In the genomic region with DNA sequence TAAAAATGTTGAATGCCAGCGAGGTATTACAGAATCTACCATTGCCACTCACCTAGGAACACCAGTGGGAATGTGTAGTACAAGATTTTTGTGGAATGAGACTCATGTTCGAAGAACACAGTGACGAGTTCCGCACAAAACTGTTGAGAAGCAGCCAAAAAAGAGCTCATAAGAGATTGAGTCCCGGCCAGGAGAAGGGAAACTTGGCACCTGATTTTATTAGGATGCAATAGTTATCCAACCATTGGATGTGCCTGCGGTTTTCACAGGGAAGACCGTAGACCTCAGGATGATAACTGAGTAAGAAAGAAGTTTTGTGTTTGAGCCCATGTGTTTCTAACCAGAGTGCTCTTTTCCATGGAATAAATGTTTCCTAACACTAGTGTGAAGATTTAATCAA, we compare ENCODE assay signal across 12 cellular contexts.
DNase-seq lines count a peak whose midpoint lies in the region; ATAC-seq, FAIRE-seq and TF ChIP-seq lines count a peak whose summit lies in the region.
"Had no signal": no experiment of that assay in that cellular context is flagged by ENCODE, and none has a peak within 500 bp of the region (broad histone marks: within the 10 kb centered on the region; RNA-seq: fewer than 3 reads in every experiment).

No MANE protein-coding gene starts in this region.

- TF ChIP-seq CTCF in RWPE2 (IDR thresholded peaks at IDR 0.05; ENCODE audit: poor library complexity, severe bottlenecking) (no peak), fibroblast of villous mesenchyme (IDR thresholded peaks at IDR 0.05; ENCODE audit: insufficient read depth, low read depth, low read length) (no peak), pancreas (IDR thresholded peaks at IDR 0.05) (no peak)

- H3K4me1 ChIP-seq in RWPE2 (ENCODE audit: insufficient read depth, poor library complexity, severe bottlenecking) (no peaks in the 10 kb centered on the region), pancreas (peaks cover 0 to 6% (median 0%) of the 10 kb centered on the region in 3 donors)
- H3K4me1 ChIP-seq: BE2C had no signal

- no peaks in the 10 kb centered on the region for H3K27me3 ChIP-seq in RWPE2 (ENCODE audit: insufficient read depth, poor library complexity, severe bottlenecking)
- H3K27me3 ChIP-seq in pancreas: no peaks in the 10 kb centered on the region
- H3K27me3 ChIP-seq: BE2C had no signal

- ATAC-seq in RWPE2 (ENCODE audit: low read depth) (0 out of 3 replicates have a peak, but pooled peaks have one; percentile 35), pancreas (peak in 3 of 4 donors; percentile 42 to 58 (median 44)), GM19397 (IDR thresholded peaks at IDR 0.05; ENCODE audit: unreplicated experiment) (no peak)

- peaks cover 3% of the 10 kb centered on the region for H3K9me3 ChIP-seq in RWPE2 (ENCODE audit: severe bottlenecking)
- no peaks in the 10 kb centered on the region for H3K9me3 ChIP-seq in pancreas
- H3K9me3 ChIP-seq: BE2C had no signal

- DNase-seq in AG20443 (ENCODE audit: low spot score) (peak; percentile 83), RWPE2 (ENCODE audit: low spot score) (no peak), fibroblast of villous mesenchyme (ENCODE audit: low read depth) (peak; percentile 89), pancreas (peak in 1 of 6 donors; percentile 32), NCI-H128 (lab: John Stamatoyannopoulos, UW; ENCODE audit: unreplicated experiment) (no peak), GM19238 (ENCODE audit: insufficient read length, low spot score) (no peak)
- DNase-seq in stimulated activated CD4-positive, alpha-beta T cell treated with anti-CD3 and anti-CD28 coated beads, Interleukin-4, amount 100 ng/mL, for 4 hours: no peak
- DNase-seq: BE2C; NCI-H1092 treated with DMSO at 0.1 percent for 48 hours; stimulated activated CD4-positive, alpha-beta T cell treated with anti-CD3 and anti-CD28 coated beads, Interleukin-2, amount 100 ng/mL, for 48 hours had no signal

- WGBS in pancreas, 2 donors: 59 to 65% methylated on average over 7 of the region's 7 CpGs

- no peaks in the 10 kb centered on the region for H3K36me3 ChIP-seq in RWPE2 (ENCODE audit: low read depth)
- no peaks in the 10 kb centered on the region for H3K36me3 ChIP-seq in pancreas
- H3K36me3 ChIP-seq: BE2C had no signal

- no peak overlapping the region for H3K4me3 ChIP-seq in RWPE2 (ENCODE audit: severe bottlenecking)
- H3K4me3 ChIP-seq in fibroblast of villous mesenchyme (ENCODE audit: low read depth, low read length): no peak overlapping the region
- no peak overlapping the region for H3K4me3 ChIP-seq in pancreas

- peak; percentile 86 for FAIRE-seq in pancreas (lab: Jason Lieb, UNC)
- FAIRE-seq: frontal cortex had no signal

- intact Hi-C loops in pancreas (cut with DNase I): no loop called here

- H3K27ac ChIP-seq in RWPE2 (ENCODE audit: poor library complexity, severe bottlenecking) (no peak overlapping the region), pancreas (no peak overlapping the region)

Comparison
In these comparisons a context has a peak if more than half of its experiments do, and no peak if none do; other contexts are left out.
1. DNase-seq: peak in AG20443 (single experiment) and fibroblast of villous mesenchyme (single experiment); none in RWPE2 (single experiment), stimulated activated CD4-positive, alpha-beta T cell treated with anti-CD3 and anti-CD28 coated beads, Interleukin-4, amount 100 ng/mL, for 4 hours (0 of 2), NCI-H128 (single experiment) and GM19238 (single experiment).